1 cellular context compared by ENCODE assay signal in genomic region chr1:16067127-16067768, GRCh38.
TF ChIP-seq lines count a peak whose summit lies in the region.

No MANE protein-coding gene starts in this region.

TF ChIP-seq in HepG2, 621 proteins besides CTCF, POLR2A, EP300 and RAD21 (continued from another document and continues in another):
- TF ChIP-seq KLF6 (CRISPR knock-in tag; IDR thresholded peaks at IDR 0.05) = no peak
- no peak for TF ChIP-seq IRF1 (CRISPR knock-in tag; IDR thresholded peaks at IDR 0.05; ENCODE audit: low read depth)
- TF ChIP-seq GFI1 (CRISPR knock-in tag; IDR thresholded peaks at IDR 0.05; ENCODE audit: borderline replicate concordance) = no peak
- no peak for TF ChIP-seq THAP8 (CRISPR knock-in tag; IDR thresholded peaks at IDR 0.05; ENCODE audit: borderline replicate concordance)
- no peak for TF ChIP-seq CAMTA2 (CRISPR knock-in tag; IDR thresholded peaks at IDR 0.05; ENCODE audit: borderline replicate concordance)
- no peak for TF ChIP-seq HMG20B (CRISPR knock-in tag; conservative IDR thresholded peaks at IDR 0.05)
- TF ChIP-seq PRDM15 (CRISPR knock-in tag; IDR thresholded peaks at IDR 0.05) = no peak
- TF ChIP-seq SYNCRIP (IDR thresholded peaks at IDR 0.05; ENCODE audit: insufficient read depth, low read depth, low read length) = no peak
- no peak; the same call in 1 of the 2 replicates for TF ChIP-seq MTA1 (CRISPR knock-in tag; IDR thresholded peaks at IDR 0.05; ENCODE audit: borderline replicate concordance)
- TF ChIP-seq ZBTB42 (CRISPR knock-in tag; IDR thresholded peaks at IDR 0.05) = no peak
- no peak for TF ChIP-seq NR3C1 (CRISPR knock-in tag; IDR thresholded peaks at IDR 0.05)
- no peak for TF ChIP-seq MIER3 (CRISPR knock-in tag; IDR thresholded peaks at IDR 0.05; ENCODE audit: borderline replicate concordance)
- 0 out of 4 replicates have a peak, but pooled peaks of 1 of the 2 experiments have one; percentile 22 for TF ChIP-seq NR2F1 (CRISPR knock-in tag; IDR thresholded peaks at IDR 0.05)
- TF ChIP-seq ZNF83 (CRISPR knock-in tag; IDR thresholded peaks at IDR 0.05; ENCODE audit: borderline replicate concordance) = no peak
- peak; percentile 62 for TF ChIP-seq HNF4A (CRISPR knock-in tag; IDR thresholded peaks at IDR 0.05)
- TF ChIP-seq PHF8 (CRISPR knock-in tag; IDR thresholded peaks at IDR 0.05) = no peak
- TF ChIP-seq SSRP1 (CRISPR knock-in tag; IDR thresholded peaks at IDR 0.05) = no peak
- TF ChIP-seq CBFB (CRISPR knock-in tag; IDR thresholded peaks at IDR 0.05) = no peak
- no peak for TF ChIP-seq FOXO4 (CRISPR knock-in tag; conservative IDR thresholded peaks at IDR 0.05)
- TF ChIP-seq SNAPC4 (CRISPR knock-in tag; IDR thresholded peaks at IDR 0.05) = no peak
- TF ChIP-seq FOXJ3 (CRISPR knock-in tag; IDR thresholded peaks at IDR 0.05; ENCODE audit: borderline replicate concordance) = no peak
- TF ChIP-seq ZMYM4 (CRISPR knock-in tag; IDR thresholded peaks at IDR 0.05) = no peak
- no peak for TF ChIP-seq ZNF451 (CRISPR knock-in tag; IDR thresholded peaks at IDR 0.05)
- no peak for TF ChIP-seq SRSF4 (IDR thresholded peaks at IDR 0.05; ENCODE audit: low read depth, low read length, poor library complexity, severe bottlenecking)
- TF ChIP-seq KMT2B (CRISPR knock-in tag; IDR thresholded peaks at IDR 0.05) = no peak
- TF ChIP-seq ZNF850 (CRISPR knock-in tag; conservative IDR thresholded peaks at IDR 0.05) = no peak
- TF ChIP-seq ZNF510 (CRISPR knock-in tag; IDR thresholded peaks at IDR 0.05; ENCODE audit: low read depth) = no peak
- TF ChIP-seq ZNF800 (CRISPR knock-in tag; IDR thresholded peaks at IDR 0.05) = no peak
- TF ChIP-seq KDM5A (IDR thresholded peaks at IDR 0.05; ENCODE audit: borderline replicate concordance, low read length) = no peak
- peak; percentile 97 for TF ChIP-seq IKZF5 (CRISPR knock-in tag; IDR thresholded peaks at IDR 0.05)
- peak; percentile 28; the same call in 1 of the 2 replicates for TF ChIP-seq HDAC1 (CRISPR knock-in tag; IDR thresholded peaks at IDR 0.05)
- no peak for TF ChIP-seq CEBPG (CRISPR knock-in tag; IDR thresholded peaks at IDR 0.05)
- no peak for TF ChIP-seq ZNF546 (CRISPR knock-in tag; conservative IDR thresholded peaks at IDR 0.05)
- TF ChIP-seq RCOR2 (CRISPR knock-in tag; IDR thresholded peaks at IDR 0.05) = peak; percentile 26; the same call in 1 of the 2 replicates
- no peak for TF ChIP-seq PITX1 (CRISPR knock-in tag; IDR thresholded peaks at IDR 0.05)
- TF ChIP-seq ZNF644 (CRISPR knock-in tag; IDR thresholded peaks at IDR 0.05; ENCODE audit: low read depth) = no peak
- no peak for TF ChIP-seq HMGA1 (CRISPR knock-in tag; conservative IDR thresholded peaks at IDR 0.05)
- no peak for TF ChIP-seq ZUFSP (CRISPR knock-in tag; IDR thresholded peaks at IDR 0.05; ENCODE audit: borderline replicate concordance)
- no peak for TF ChIP-seq KLF13 (CRISPR knock-in tag; IDR thresholded peaks at IDR 0.05)
- TF ChIP-seq ZNF781 (CRISPR knock-in tag; IDR thresholded peaks at IDR 0.05; ENCODE audit: borderline replicate concordance, not compliant biosample characterization) = no peak
- TF ChIP-seq ZFP91 (CRISPR knock-in tag; IDR thresholded peaks at IDR 0.05; ENCODE audit: borderline replicate concordance) = no peak
- peak; percentile 47; the same call in 1 of the 2 replicates for TF ChIP-seq ZBTB21 (CRISPR knock-in tag; IDR thresholded peaks at IDR 0.05)
- 0 out of 2 replicates have a peak, but pooled peaks have one; percentile 25 for TF ChIP-seq ZNF414 (CRISPR knock-in tag; IDR thresholded peaks at IDR 0.05)
- TF ChIP-seq RXRA (CRISPR knock-in tag; IDR thresholded peaks at IDR 0.05) = 0 out of 2 replicates have a peak, but pooled peaks have one; percentile 12
